Comparison of ENCODE assay signal across 15 cellular contexts in genomic region chrX:97397371-97397770, GRCh38.
DNase-seq lines count a peak whose midpoint lies in the region; ATAC-seq and TF ChIP-seq lines count a peak whose summit lies in the region.
"Had no signal": no experiment of that assay in that cellular context is flagged by ENCODE, and none has a peak within 500 bp of the region (broad histone marks: within the 10 kb centered on the region; RNA-seq: fewer than 3 reads in every experiment).

No MANE protein-coding gene starts in this region.

- peak; percentile 23 for DNase-seq in Daoy (ENCODE audit: low read depth)
- peak; percentile 52 for DNase-seq in HCEC 1CT
- no peak for DNase-seq in WTC11 (ENCODE audit: low spot score)
- DNase-seq in fibroblast of mammary gland (ENCODE audit: low read depth): peak; percentile 58
- DNase-seq in anterior cingulate cortex (lab: John Stamatoyannopoulos, UW): no peak
- no peak for DNase-seq in GM19240 (ENCODE audit: insufficient read length, low spot score)
- DNase-seq in NCI-H69 (lab: John Stamatoyannopoulos, UW): no peak
- no peak for DNase-seq in GF-D8 (lab: John Stamatoyannopoulos, UW)
- DNase-seq: heart right ventricle; NCI-H2029; Right ventricle myocardium superior; stimulated activated CD4-positive, alpha-beta T cell treated with anti-CD3 and anti-CD28 coated beads, Interleukin-12 subunit alpha, Interleukin-12 subunit beta, amount 100 ng/mL, for 4 hours; T1000; testis had no signal

- peaks cover 40% of the 10 kb centered on the region for H3K4me1 Mint-ChIP-seq in WTC11

- no peak overlapping the region for H3K4me3 ChIP-seq in fibroblast of mammary gland (ENCODE audit: control insufficient read depth, low read depth, low read length)
- H3K4me3 ChIP-seq: heart right ventricle, testis had no signal

- TF ChIP-seq CTCF in WTC11 (IDR thresholded peaks at IDR 0.05): no peak
- no peak for TF ChIP-seq CTCF in fibroblast of mammary gland (conservative IDR thresholded peaks at IDR 0.05; ENCODE audit: control insufficient read depth, insufficient read depth, low read depth, low read length)

- H3K27me3 Mint-ChIP-seq in WTC11 (ENCODE audit: low read depth): no peaks in the 10 kb centered on the region; the same call in 1 of the 2 replicates

- POLR2A ChIA-PET in WTC11 (lab: Charles Lee): no interaction called here

- no peaks in the 10 kb centered on the region for H3K9me3 Mint-ChIP-seq in WTC11

- no peak for ATAC-seq in WTC11
- ATAC-seq: HCT116, heart right ventricle had no signal

- CTCF ChIA-PET in WTC11 (lab: Charles Lee): no interaction called here

- H3K36me3 Mint-ChIP-seq in WTC11: no peaks in the 10 kb centered on the region

- no peak overlapping the region for H3K4me3 Mint-ChIP-seq in WTC11

- H3K27ac Mint-ChIP-seq in WTC11: peak overlapping the region; percentile 20

TF ChIP-seq in WTC11, 78 proteins besides CTCF, POLR2A, EP300 and RAD21 (continues in another document):
- TF ChIP-seq IRF1 (CRISPR knock-in tag; IDR thresholded peaks at IDR 0.05): no peak
- no peak for TF ChIP-seq USF1 (CRISPR knock-in tag; IDR thresholded peaks at IDR 0.05)
- no peak for TF ChIP-seq GRHL2 (CRISPR knock-in tag; IDR thresholded peaks at IDR 0.05; ENCODE audit: insufficient replicate concordance, severe bottlenecking)
- no peak for TF ChIP-seq GTF2I (CRISPR knock-in tag; conservative IDR thresholded peaks at IDR 0.05)
- TF ChIP-seq ELF4 (CRISPR knock-in tag; IDR thresholded peaks at IDR 0.05; ENCODE audit: low read depth): no peak
- no peak for TF ChIP-seq RORB (CRISPR knock-in tag; IDR thresholded peaks at IDR 0.05)
- no peak for TF ChIP-seq NR2C2 (CRISPR knock-in tag; IDR thresholded peaks at IDR 0.05)
- TF ChIP-seq ZBTB43 (CRISPR knock-in tag; IDR thresholded peaks at IDR 0.05): no peak
- no peak for TF ChIP-seq ERG (CRISPR knock-in tag; IDR thresholded peaks at IDR 0.05)
- no peak for TF ChIP-seq ZNF263 (CRISPR knock-in tag; IDR thresholded peaks at IDR 0.05; ENCODE audit: low read depth)
- no peak for TF ChIP-seq GABPB1 (CRISPR knock-in tag; IDR thresholded peaks at IDR 0.05)
- no peak for TF ChIP-seq ZNF532 (CRISPR knock-in tag; IDR thresholded peaks at IDR 0.05; ENCODE audit: borderline replicate concordance)
- no peak for TF ChIP-seq IRF2 (CRISPR knock-in tag; IDR thresholded peaks at IDR 0.05; ENCODE audit: borderline replicate concordance, low read depth)
- no peak for TF ChIP-seq JUN (CRISPR knock-in tag; IDR thresholded peaks at IDR 0.05)
- no peak for TF ChIP-seq ATF2 (CRISPR knock-in tag; IDR thresholded peaks at IDR 0.05; ENCODE audit: borderline replicate concordance, low read depth)
- TF ChIP-seq FOXJ3 (CRISPR knock-in tag; IDR thresholded peaks at IDR 0.05; ENCODE audit: borderline replicate concordance): no peak
- no peak for TF ChIP-seq AR (CRISPR knock-in tag; IDR thresholded peaks at IDR 0.05)

Comparison
In these comparisons a context has a peak if more than half of its experiments do, and no peak if none do; other contexts are left out.
1. DNase-seq: peak in Daoy (single experiment), HCEC 1CT (single experiment) and fibroblast of mammary gland (single experiment); none in WTC11 (single experiment), anterior cingulate cortex (0 of 58), GM19240 (single experiment), NCI-H69 (single experiment) and GF-D8 (single experiment).